In the genomic region with DNA sequence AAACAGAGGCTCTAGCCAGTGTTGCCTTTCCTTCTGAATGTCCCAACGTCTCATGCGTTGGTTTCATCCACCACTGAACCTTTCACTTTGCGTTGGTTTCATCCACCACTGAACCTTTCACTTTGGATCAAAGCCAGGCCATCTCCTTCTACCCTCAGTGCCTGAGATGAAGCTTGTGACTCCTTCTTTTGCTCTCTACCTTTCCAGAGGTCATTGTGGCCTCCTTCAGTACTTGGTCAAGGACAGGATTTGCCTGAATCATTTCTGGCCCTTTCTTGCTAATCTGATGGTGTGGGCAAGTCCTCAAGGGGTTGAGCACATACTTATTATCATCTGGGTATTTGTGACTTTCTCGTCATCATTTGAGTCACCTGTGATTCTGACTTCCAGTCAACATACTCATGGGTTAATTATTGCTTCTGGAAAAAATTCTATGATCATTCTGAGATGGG, we compare ENCODE assay signal across 12 cellular contexts. TPM values are rescaled to one million over a fixed set of nuclear protein-coding genes. Genes with fewer than 3 reads are reported as not detected.
A peak's percentile ranks its signal among the peaks of the same experiment; 100 is the strongest.
DNase-seq lines count a peak whose midpoint lies in the region; ATAC-seq, FAIRE-seq and TF ChIP-seq lines count a peak whose summit lies in the region.
"Had no signal": no experiment of that assay in that cellular context is flagged by ENCODE, and none has a peak within 500 bp of the region (broad histone marks: within the 10 kb centered on the region; RNA-seq: fewer than 3 reads in every experiment).

No MANE protein-coding gene starts in this region.

- H3K27me3 ChIP-seq in HepG2 (ENCODE audit: control insufficient read depth in 1 of 2, insufficient read depth in 2 of 2, low read length in 2 of 2): peaks cover 1 to 23% of the 10 kb centered on the region in 2 experiments; a peak in 2 of 5 replicates
- no peaks in the 10 kb centered on the region for H3K27me3 ChIP-seq in right lobe of liver
- H3K27me3 ChIP-seq in small intestine (ENCODE audit: control insufficient read depth in 2 of 2, insufficient read depth in 2 of 2, low read length in 2 of 2): no peaks in the 10 kb centered on the region
- peaks cover 5% of the 10 kb centered on the region for H3K27me3 ChIP-seq in foreskin keratinocyte
- no peaks in the 10 kb centered on the region for H3K27me3 ChIP-seq in gastroesophageal sphincter
- H3K27me3 ChIP-seq: upper lobe of left lung had no signal

- H3K4me3 ChIP-seq in HepG2 (replicated peaks in 1 of 3; ENCODE audit: insufficient read depth in 1 of 3, low read depth in 2 of 3, low read length in 3 of 3) (no peak overlapping the region), right lobe of liver (no peak overlapping the region), small intestine (ENCODE audit: low read depth in 1 of 2, low read length in 2 of 2) (no peak overlapping the region), gastroesophageal sphincter (no peak overlapping the region)
- H3K4me3 ChIP-seq: mucosa of descending colon, upper lobe of left lung had no signal

- H3K4me2 ChIP-seq in HepG2 (ENCODE audit: low read depth, low read length): no peak overlapping the region

- no peak for TF ChIP-seq POLR2A in HepG2 (IDR thresholded peaks at IDR 0.05; ENCODE audit: insufficient read depth in 1 of 2, low read depth in 2 of 2, low read length in 2 of 2)
- TF ChIP-seq POLR2A in right lobe of liver (IDR thresholded peaks at IDR 0.05): no peak
- TF ChIP-seq POLR2A in gastroesophageal sphincter (IDR thresholded peaks at IDR 0.05): no peak

- DNase-seq in HepG2 (ENCODE audit: low spot score) (no peak), right lobe of liver (no peak), small intestine (no peak), foreskin keratinocyte (no peak)
- DNase-seq in stimulated activated CD8-positive, alpha-beta memory T cell treated with anti-CD3 and anti-CD28 coated beads, Interleukin-4, amount 100 ng/mL, for 48 hours: no peak
- DNase-seq: Calu3, mucosa of descending colon, posterior cingulate gyrus, upper lobe of left lung had no signal

- POLR2A ChIA-PET in HepG2 (lab: Yijun Ruan, JAX): no interaction called here

- CTCF ChIA-PET in HepG2 (lab: Yijun Ruan, JAX; ENCODE audit: low intra/inter-chr PET ratio, low total read pairs): no interaction called here

- in situ Hi-C loops in HepG2 (cut with HindIII; ENCODE audit: extremely low pct_ligation_motif_present, low pct_unique_long_range_greater_than_20kb): no loop called here

- no peaks in the 10 kb centered on the region for H3K9me3 ChIP-seq in HepG2 (ENCODE audit: low read length)
- no peaks in the 10 kb centered on the region for H3K9me3 ChIP-seq in right lobe of liver
- no peaks in the 10 kb centered on the region for H3K9me3 ChIP-seq in small intestine (ENCODE audit: control insufficient read depth, low read depth)
- H3K9me3 ChIP-seq in gastroesophageal sphincter: no peaks in the 10 kb centered on the region
- H3K9me3 ChIP-seq: mucosa of descending colon, upper lobe of left lung had no signal

- no peaks in the 10 kb centered on the region for H3K79me2 ChIP-seq in HepG2 (ENCODE audit: insufficient read depth, low read length)

- 23% methylated on average over 4 of the region's 4 CpGs for WGBS in HepG2 (ENCODE audit: low lambda C conversion rate)
- 60% methylated on average over 4 of the region's 4 CpGs for WGBS in right lobe of liver (ENCODE audit: insufficient coverage, low coverage, low lambda C conversion rate, missing lambda C conversion rate)
- WGBS in small intestine, 3 donors: 63 to 85% (median 70%) methylated on average over 4 of the region's 4 CpGs
- WGBS in gastroesophageal sphincter (ENCODE audit: low coverage in 1 of 2), 2 donors: 89 to 90% methylated on average over 4 of the region's 4 CpGs

- no peaks in the 10 kb centered on the region for H4K20me1 ChIP-seq in HepG2 (ENCODE audit: insufficient read depth, low read length)

- intact Hi-C loops in HepG2 (cut with micrococcal nuclease; ENCODE audit: unreplicated experiment): no loop called here
- intact Hi-C loops in right lobe of liver (cut with DNase I): no loop called here

- TF ChIP-seq RAD21 in HepG2 (CRISPR knock-in tag; IDR thresholded peaks at IDR 0.05): no peak

- no peak overlapping the region for H3K9ac ChIP-seq in HepG2 (ENCODE audit: insufficient read depth, low read depth, low read length)

- H3K27ac ChIP-seq in HepG2 (ENCODE audit: extremely low read length, insufficient read depth, low read length) (no peak overlapping the region), right lobe of liver (no peak overlapping the region), small intestine (ENCODE audit: low read depth in 1 of 2, low read length in 1 of 2) (no peak overlapping the region), foreskin keratinocyte (no peak overlapping the region), gastroesophageal sphincter (no peak overlapping the region)
- H3K27ac ChIP-seq: upper lobe of left lung had no signal

- H3K36me3 ChIP-seq in HepG2 (replicated peaks in 1 of 2; ENCODE audit: control insufficient read depth in 1 of 2, insufficient read depth in 2 of 2, low read length in 2 of 2): no peaks in the 10 kb centered on the region
- no peaks in the 10 kb centered on the region for H3K36me3 ChIP-seq in right lobe of liver
- no peaks in the 10 kb centered on the region for H3K36me3 ChIP-seq in small intestine (ENCODE audit: control insufficient read depth in 2 of 2, insufficient read depth in 2 of 2, low read length in 2 of 2)
- H3K36me3 ChIP-seq in gastroesophageal sphincter: no peaks in the 10 kb centered on the region
- H3K36me3 ChIP-seq: upper lobe of left lung had no signal

- ATAC-seq in HepG2 (no peak), right lobe of liver (no peak), HG02678 (IDR thresholded peaks at IDR 0.05; ENCODE audit: unreplicated experiment) (peak; percentile 67), HG03432 (IDR thresholded peaks at IDR 0.05; ENCODE audit: unreplicated experiment) (peak; percentile 69), foreskin keratinocyte (no peak), gastroesophageal sphincter (no peak)
- ATAC-seq: mucosa of descending colon had no signal

- TF ChIP-seq CTCF in HepG2 (CRISPR knock-in tag; IDR thresholded peaks at IDR 0.05) (no peak), right lobe of liver (IDR thresholded peaks at IDR 0.05) (no peak), foreskin keratinocyte (conservative IDR thresholded peaks at IDR 0.05) (no peak), gastroesophageal sphincter (IDR thresholded peaks at IDR 0.05) (no peak)

- no peaks in the 10 kb centered on the region for H3K4me1 ChIP-seq in HepG2 (ENCODE audit: insufficient read depth, low read length)
- H3K4me1 ChIP-seq in right lobe of liver: no peaks in the 10 kb centered on the region
- no peaks in the 10 kb centered on the region for H3K4me1 ChIP-seq in small intestine (ENCODE audit: control insufficient read depth in 2 of 2, insufficient read depth in 1 of 2, low read depth in 1 of 2, low read length in 1 of 2)
- H3K4me1 ChIP-seq in foreskin keratinocyte: no peaks in the 10 kb centered on the region
- H3K4me1 ChIP-seq in gastroesophageal sphincter: no peaks in the 10 kb centered on the region
- H3K4me1 ChIP-seq: upper lobe of left lung had no signal

- TF ChIP-seq EP300 in HepG2 (IDR thresholded peaks at IDR 0.05; ENCODE audit: low read depth in 2 of 2, low read length in 2 of 2) (no peak), HepG2 (CRISPR knock-in tag; IDR thresholded peaks at IDR 0.05; ENCODE audit: borderline replicate concordance) (no peak), gastroesophageal sphincter (IDR thresholded peaks at IDR 0.05) (no peak)

- FAIRE-seq in HepG2 (lab: Jason Lieb, UNC): no peak
- FAIRE-seq in small intestine (lab: Jason Lieb, UNC): no peak

- no peak overlapping the region for H2AFZ ChIP-seq in HepG2 (ENCODE audit: low read length)

- no TSS peak for BruUV-seq in HepG2 (replicated peaks; lab: Mats Ljungman, UMichigan)

RNA-seq across cellular contexts. Expression of a gene that starts 50.0 kb away (rescaled TPM):
- total RNA-seq in HepG2 (2016; rRNA removed; fragmentation: Illumina TruSeq; extraction: Trizol) (106 and 122 TPM in 2 replicates), right lobe of liver (10 to 100 TPM; 51.1 to 72.8 (median 63.4) TPM), foreskin keratinocyte (115 and 121 TPM in 2 replicates), gastroesophageal sphincter (100 to 1,000 TPM in 2 of 4 donors, 10 to 100 TPM in 2; 46.1 to 167 (median 97.2) TPM)
- 22.6 and 24.8 TPM in 2 replicates for total RNA-seq in HepG2 (2016; cell fraction: cytosol; rRNA removed; fragmentation: Illumina TruSeq; extraction: Trizol; ENCODE audit: low read depth)
- 109 and 124 TPM in 2 replicates for total RNA-seq in HepG2 (2016; cell fraction: insoluble cytoplasmic fraction; rRNA removed; fragmentation: Illumina TruSeq; extraction: Trizol)
- total RNA-seq in HepG2 (2016; cell fraction: membrane; rRNA removed; fragmentation: Illumina TruSeq; extraction: Trizol): 57.8 and 63.8 TPM in 2 replicates
- total RNA-seq in HepG2 (2016; cell fraction: nucleus; rRNA removed; fragmentation: Illumina TruSeq; extraction: Trizol): 67.7 and 88.4 TPM in 2 replicates
- polyA plus RNA-seq in HepG2 (2011; rRNA removed) (234 and 273 TPM in 2 replicates), small intestine (10 to 100 TPM; 41.6 to 86.3 (median 68.6) TPM), foreskin keratinocyte (92.1 and 110 TPM in 2 replicates)
- polyA plus RNA-seq in HepG2 (2011; cell fraction: cytosol; rRNA removed): 115 and 155 TPM in 2 replicates
- polyA plus RNA-seq in HepG2 (2011; cell fraction: nucleus; rRNA removed): 44.2 and 52.8 TPM in 2 replicates
- polyA plus RNA-seq in HepG2 (2012): 41.0 and 52.5 TPM in 2 replicates
- 10.6 and 12.5 TPM in 2 replicates for polyA plus RNA-seq in HepG2 (2016; cell fraction: cytosol; fragmentation: Illumina TruSeq; extraction: Trizol; ENCODE audit: low read depth)
- polyA plus RNA-seq in HepG2 (2016; cell fraction: insoluble cytoplasmic fraction; fragmentation: Illumina TruSeq; extraction: Trizol; ENCODE audit: low read depth): 86.8 and 91.6 TPM in 2 replicates
- 39.2 and 39.5 TPM in 2 replicates for polyA plus RNA-seq in HepG2 (2016; cell fraction: membrane; fragmentation: Illumina TruSeq; extraction: Trizol; ENCODE audit: low read depth)
- polyA plus RNA-seq in HepG2 (2016; cell fraction: nucleus; fragmentation: Illumina TruSeq; extraction: Trizol; ENCODE audit: insufficient read depth, low read depth): 107 and 110 TPM in 2 replicates
- 144 and 312 TPM in 2 replicates for polyA minus RNA-seq in HepG2 (2011; rRNA and poly(A)+ RNA removed; ENCODE audit: low replicate concordance)
- polyA minus RNA-seq in HepG2 (2011; cell fraction: cytosol; rRNA and poly(A)+ RNA removed): 62.6 and 74.9 TPM in 2 replicates
- polyA minus RNA-seq in HepG2 (2011; cell fraction: nucleus; rRNA and poly(A)+ RNA removed): 42.1 and 48.0 TPM in 2 replicates

RNA-seq across cellular contexts. Expression of a gene that starts 50.6 kb away (rescaled TPM):
- not detected in 2 replicates for total RNA-seq in HepG2 (2016; rRNA removed; fragmentation: Illumina TruSeq; extraction: Trizol)
- 0.18 TPM in 1 of 2 replicates, not detected in the other for total RNA-seq in HepG2 (2016; cell fraction: cytosol; rRNA removed; fragmentation: Illumina TruSeq; extraction: Trizol; ENCODE audit: low read depth)
- total RNA-seq in HepG2 (2016; cell fraction: insoluble cytoplasmic fraction; rRNA removed; fragmentation: Illumina TruSeq; extraction: Trizol): 0.09 TPM in 1 of 2 replicates, not detected in the other
- 0.15 TPM in 1 of 2 replicates, not detected in the other for total RNA-seq in HepG2 (2016; cell fraction: membrane; rRNA removed; fragmentation: Illumina TruSeq; extraction: Trizol)
- total RNA-seq in HepG2 (2016; cell fraction: nucleus; rRNA removed; fragmentation: Illumina TruSeq; extraction: Trizol): 0.28 TPM in 1 of 2 replicates, not detected in the other
- 0.03 TPM in 1 of 2 replicates, not detected in the other for polyA plus RNA-seq in HepG2 (2011; rRNA removed)
- polyA plus RNA-seq in HepG2 (2011; cell fraction: cytosol; rRNA removed): 0.03 and 0.18 TPM in 2 replicates
- 0.10 and 0.48 TPM in 2 replicates for polyA plus RNA-seq in HepG2 (2011; cell fraction: nucleus; rRNA removed)
- polyA plus RNA-seq in HepG2 (2012): 0.15 TPM in 1 of 2 replicates, not detected in the other
- not detected in 2 replicates for polyA plus RNA-seq in HepG2 (2016; cell fraction: cytosol; fragmentation: Illumina TruSeq; extraction: Trizol; ENCODE audit: low read depth)
- not detected in 2 replicates for polyA plus RNA-seq in HepG2 (2016; cell fraction: insoluble cytoplasmic fraction; fragmentation: Illumina TruSeq; extraction: Trizol; ENCODE audit: low read depth)
- polyA plus RNA-seq in HepG2 (2016; cell fraction: membrane; fragmentation: Illumina TruSeq; extraction: Trizol; ENCODE audit: low read depth): not detected in 2 replicates
- not detected in 2 replicates for polyA plus RNA-seq in HepG2 (2016; cell fraction: nucleus; fragmentation: Illumina TruSeq; extraction: Trizol; ENCODE audit: insufficient read depth, low read depth)
- 0.09 and 0.32 TPM in 2 replicates for polyA minus RNA-seq in HepG2 (2011; rRNA and poly(A)+ RNA removed; ENCODE audit: low replicate concordance)
- polyA minus RNA-seq in HepG2 (2011; cell fraction: cytosol; rRNA and poly(A)+ RNA removed): 0.30 TPM in 1 of 2 replicates, not detected in the other
- polyA minus RNA-seq in HepG2 (2011; cell fraction: nucleus; rRNA and poly(A)+ RNA removed): 0.26 and 0.50 TPM in 2 replicates
- under 1 TPM in 1 of 6 experiments, not detected in 5; 0.49 TPM for total RNA-seq in right lobe of liver
- not detected for polyA plus RNA-seq in small intestine
- not detected in 2 replicates for total RNA-seq in foreskin keratinocyte
- polyA plus RNA-seq in foreskin keratinocyte: not detected in 2 replicates
- not detected for total RNA-seq in gastroesophageal sphincter
- total RNA-seq: Calu3, mucosa of descending colon had no signal

Comparison
In these comparisons a context has a peak if more than half of its experiments do, and no peak if none do; other contexts are left out.
1. ATAC-seq: peak in HG02678 (single experiment) and HG03432 (single experiment); none in HepG2 (single experiment), right lobe of liver (0 of 4), foreskin keratinocyte (single experiment) and gastroesophageal sphincter (single experiment).